21 cellular contexts compared by ENCODE assay signal in genomic region chr3:151788401-151788800, GRCh38. TPM values are rescaled to one million over a fixed set of nuclear protein-coding genes. Genes with fewer than 3 reads are reported as not detected.
"Had no signal": no experiment of that assay in that cellular context is flagged by ENCODE, and none has a peak within 500 bp of the region (broad histone marks: within the 10 kb centered on the region; RNA-seq: fewer than 3 reads in every experiment).

No MANE protein-coding gene starts in this region.

- H3K9me3 ChIP-seq: SJSA1 had no signal

- H3K4me3 ChIP-seq: SJSA1, SK-N-MC had no signal

- H3K36me3 ChIP-seq: SJSA1 had no signal

- H3K27ac ChIP-seq: KMS-11, SJSA1, SK-N-MC had no signal

- H3K27me3 ChIP-seq: SJSA1 had no signal

- H3K9ac ChIP-seq: KMS-11 had no signal

- H3K4me2 ChIP-seq: KMS-11 had no signal

- DNase-seq: IMR-90, Kasumi-1, MM.1S, NCI-H1092 treated with DMSO at 0.1 percent for 48 hours, NCI-H187, NCI-H2029, NCI-H2081 treated with DMSO at 0.1 percent for 48 hours, NCI-H2171, NCI-H226, NCI-H446, NCI-H510A, NCI-H524 treated with DMSO at 0.1 percent for 48 hours, NCI-H774, Right ventricle myocardium superior, RPMI8226, SIG-M5 had no signal

RNA-seq across cellular contexts. Expression of gene AADAC, which starts 25.5 kb away (rescaled TPM):
- total RNA-seq: IMR-90, Right ventricle myocardium superior had no signal
- polyA plus RNA-seq: IMR-90 had no signal

RNA-seq across cellular contexts. Expression of gene AADACL2, which starts 54.7 kb away (rescaled TPM):
- total RNA-seq: HT-29, IMR-90, M059J, Right ventricle myocardium superior, SJSA1 had no signal
- polyA plus RNA-seq: IMR-90 had no signal
